14 cellular contexts compared by ENCODE assay signal in genomic region chr16:23552171-23552570, GRCh38. TPM values are rescaled to one million over a fixed set of nuclear protein-coding genes. Genes with fewer than 3 reads are reported as not detected.
DNase-seq lines count a peak whose midpoint lies in the region; ATAC-seq and TF ChIP-seq lines count a peak whose summit lies in the region.
"Had no signal": no experiment of that assay in that cellular context is flagged by ENCODE, and none has a peak within 500 bp of the region (broad histone marks: within the 10 kb centered on the region; RNA-seq: fewer than 3 reads in every experiment).

No MANE protein-coding gene starts in this region.

- no peak for TF ChIP-seq POLR2A in spleen (IDR thresholded peaks at IDR 0.05)

- no peaks in the 10 kb centered on the region for H3K9me3 ChIP-seq in HEK293 (ENCODE audit: control insufficient read depth, insufficient read depth, low read depth, low read length)
- H3K9me3 ChIP-seq in hepatocyte (ENCODE audit: low read depth), result no peaks in the 10 kb centered on the region
- no peaks in the 10 kb centered on the region for H3K9me3 ChIP-seq in spleen
- H3K9me3 ChIP-seq in naive thymus-derived CD4-positive, alpha-beta T cell (ENCODE audit: control insufficient read depth in 2 of 3, low read length in 3 of 3), result no peaks in the 10 kb centered on the region
- H3K9me3 ChIP-seq: BE2C, Caco-2, HAP-1 had no signal

- TF ChIP-seq CTCF in HEK293 (tag by site-specific recombination; IDR thresholded peaks at IDR 0.05) (no peak), hepatocyte (IDR thresholded peaks at IDR 0.05; ENCODE audit: poor library complexity) (no peak), spleen (IDR thresholded peaks at IDR 0.05 in 8 of 11, conservative IDR thresholded peaks at IDR 0.05 in 3 of 11) (no peak)

- no peak overlapping the region for H3K4me3 Mint-ChIP-seq in naive thymus-derived CD4-positive, alpha-beta T cell
- H3K4me3 Mint-ChIP-seq: CD4-positive, CD25-positive, alpha-beta regulatory T cell had no signal

- no peaks in the 10 kb centered on the region for H3K27me3 Mint-ChIP-seq in naive thymus-derived CD4-positive, alpha-beta T cell
- H3K27me3 Mint-ChIP-seq: CD4-positive, CD25-positive, alpha-beta regulatory T cell had no signal

- H3K79me2 ChIP-seq in hepatocyte, result peaks cover 10% of the 10 kb centered on the region

- H3K4me3 ChIP-seq in HEK293 (ENCODE audit: low read depth, low read length) (no peak overlapping the region), hepatocyte (no peak overlapping the region), spleen (no peak overlapping the region)
- no peak overlapping the region for H3K4me3 ChIP-seq in naive thymus-derived CD4-positive, alpha-beta T cell (ENCODE audit: low read length)
- H3K4me3 ChIP-seq: GM23248, HAP-1 had no signal

- H3K36me3 Mint-ChIP-seq in naive thymus-derived CD4-positive, alpha-beta T cell, result peaks cover 0 to 27% (median 11%) of the 10 kb centered on the region in 5 donors

- intact Hi-C loops in spleen (cut with DNase I; ENCODE audit: low total_unique reads), result loop anchor here (10.0 kb wide), 1 partner anchor 47 kb away; no protein-coding TSS in a partner anchor
- intact Hi-C loops in naive thymus-derived CD4-positive, alpha-beta T cell (cut with micrococcal nuclease), result no loop called here

- POLR2A ChIA-PET in HEK293 (lab: Yijun Ruan, JAX), result interaction anchor here (0.5 kb wide), 1 partner anchor 21 kb away, joined by 4 read pairs; no protein-coding TSS in a partner anchor
- POLR2A ChIA-PET in naive thymus-derived CD4-positive, alpha-beta T cell (lab: Charles Lee), result interaction anchor here (0.6 kb wide), 1 partner anchor 38 kb away, joined by 3 read pairs; no protein-coding TSS in a partner anchor

- no peak overlapping the region for H2AFZ ChIP-seq in hepatocyte
- H2AFZ ChIP-seq: GM23248 had no signal

- peak; percentile 23 for DNase-seq in amniotic epithelial cell (ENCODE audit: low read depth)
- peak; percentile 24 for DNase-seq in hepatocyte (ENCODE audit: low spot score)
- DNase-seq in spleen, result peak; percentile 37
- no peak for DNase-seq in naive thymus-derived CD4-positive, alpha-beta T cell
- no peak for DNase-seq in stimulated activated naive CD4-positive, alpha-beta T cell treated with Interleukin-2 at 50 U/mL for 16 hours (lab: John Stamatoyannopoulos, UW)
- DNase-seq: ACHN; BE2C; C1 segment of cervical spinal cord; Caco-2; CD4-positive, CD25-positive, alpha-beta regulatory T cell; GDM1; GM23248 had no signal

- H3K36me3 ChIP-seq in HEK293 (ENCODE audit: control insufficient read depth in 2 of 2, insufficient read depth in 1 of 2, low read length in 2 of 2) (peaks cover 25 to 48% of the 10 kb centered on the region in 2 experiments; a peak in 2 of 3 replicates), hepatocyte (replicated peaks; ENCODE audit: insufficient read depth, low read depth) (no peaks in the 10 kb centered on the region), spleen (peaks cover 3 to 65% (median 57%) of the 10 kb centered on the region in 6 donors)
- peaks cover 4 to 56% (median 12%) of the 10 kb centered on the region in 3 experiments for H3K36me3 ChIP-seq in naive thymus-derived CD4-positive, alpha-beta T cell (ENCODE audit: control insufficient read depth in 2 of 3, insufficient read depth in 3 of 3, low read length in 3 of 3)

- H3K4me1 ChIP-seq in HEK293 (ENCODE audit: control insufficient read depth, insufficient read depth, low read length), result no peaks in the 10 kb centered on the region
- peaks cover 7% of the 10 kb centered on the region for H3K4me1 ChIP-seq in hepatocyte (ENCODE audit: insufficient read depth)
- H3K4me1 ChIP-seq in spleen, result peaks cover 6 to 22% (median 14%) of the 10 kb centered on the region in 6 donors
- H3K4me1 ChIP-seq in naive thymus-derived CD4-positive, alpha-beta T cell (ENCODE audit: control insufficient read depth in 2 of 2, insufficient read depth in 2 of 2, low read length in 2 of 2), result peaks cover 8 to 10% of the 10 kb centered on the region in 2 donors
- H3K4me1 ChIP-seq: BE2C had no signal

- H4K20me1 ChIP-seq in hepatocyte (ENCODE audit: insufficient read depth, poor library complexity, severe bottlenecking), result no peaks in the 10 kb centered on the region

- no peaks in the 10 kb centered on the region for H3K27me3 ChIP-seq in hepatocyte
- no peaks in the 10 kb centered on the region for H3K27me3 ChIP-seq in spleen (replicated peaks in 1 of 7)
- H3K27me3 ChIP-seq in naive thymus-derived CD4-positive, alpha-beta T cell (ENCODE audit: control insufficient read depth in 2 of 2, insufficient read depth in 2 of 2, low read length in 2 of 2), result no peaks in the 10 kb centered on the region
- H3K27me3 ChIP-seq: BE2C had no signal

- CTCF ChIA-PET in HEK293 (lab: Yijun Ruan, JAX), result interaction anchor here (0.6 kb wide), 2 partner anchors 13 to 629 kb away, joined by 3 to 4 read pairs; no protein-coding TSS in a partner anchor
- CTCF ChIA-PET in naive thymus-derived CD4-positive, alpha-beta T cell (lab: Charles Lee), result no interaction called here

- H3K4me1 Mint-ChIP-seq in naive thymus-derived CD4-positive, alpha-beta T cell, result peaks cover 7 to 19% (median 13%) of the 10 kb centered on the region in 7 donors

- H3K4me2 ChIP-seq in hepatocyte, result no peak overlapping the region

- ATAC-seq in naive thymus-derived CD4-positive, alpha-beta T cell, result no peak

- WGBS in hepatocyte (ENCODE audit: low lambda C conversion rate, missing lambda C conversion rate), result 55% methylated on average over 6 of the region's 6 CpGs
- 76 to 87% (median 80%) methylated on average over 6 of the region's 6 CpGs for WGBS in spleen, 5 donors

- H3K27ac ChIP-seq in HEK293 (ENCODE audit: extremely low read depth, low read depth, low read length) (no peak overlapping the region), hepatocyte (peak overlapping the region; percentile 16), spleen (no peak overlapping the region)
- H3K27ac ChIP-seq in naive thymus-derived CD4-positive, alpha-beta T cell (ENCODE audit: low read depth, low read length), result no peak overlapping the region
- H3K27ac ChIP-seq: GM23248 had no signal

- H3K9me3 Mint-ChIP-seq in naive thymus-derived CD4-positive, alpha-beta T cell, result peaks cover 0 to 2% (median 0%) of the 10 kb centered on the region in 11 donors
- H3K9me3 Mint-ChIP-seq: CD4-positive, CD25-positive, alpha-beta regulatory T cell had no signal

- H3K9me2 ChIP-seq in hepatocyte (replicated peaks; ENCODE audit: insufficient read depth), result no peaks in the 10 kb centered on the region

- H3K27ac Mint-ChIP-seq in naive thymus-derived CD4-positive, alpha-beta T cell, result no peak overlapping the region
- H3K27ac Mint-ChIP-seq: CD4-positive, CD25-positive, alpha-beta regulatory T cell had no signal

TF ChIP-seq in HEK293, 187 proteins besides CTCF, POLR2A, EP300 and RAD21:
- TF ChIP-seq ZNF548 (tag by site-specific recombination; IDR thresholded peaks at IDR 0.05), result no peak
- TF ChIP-seq ZIC2 (tag by site-specific recombination; IDR thresholded peaks at IDR 0.05), result peak; percentile 86
- no peak for TF ChIP-seq ZNF792 (tag by site-specific recombination; IDR thresholded peaks at IDR 0.05)
- TF ChIP-seq ZNF768 (tag by site-specific recombination; IDR thresholded peaks at IDR 0.05), result no peak
- TF ChIP-seq GLIS1 (tag by site-specific recombination; IDR thresholded peaks at IDR 0.05), result peak; percentile 59

RNA-seq across cellular contexts. Expression of gene EARS2, which starts 5.0 kb away (rescaled TPM):
- total RNA-seq in hepatocyte (19.0 and 26.5 TPM in 2 replicates), spleen (10 to 100 TPM; 10.7 to 21.8 (median 19.3) TPM)
- polyA plus RNA-seq in hepatocyte (23.1 and 25.2 TPM in 2 replicates), spleen (10 to 100 TPM in 1 of 3 donors, 1 to 10 TPM in 2; 9.8 to 10.0 (median 9.9) TPM)
- 10 to 100 TPM; 10.6 to 19.2 (median 15.1) TPM for total RNA-seq in naive thymus-derived CD4-positive, alpha-beta T cell
- polyA plus RNA-seq in naive thymus-derived CD4-positive, alpha-beta T cell, result 10 to 100 TPM; 14.0 to 15.7 TPM

RNA-seq across cellular contexts. Expression of gene UBFD1, which starts 5.4 kb away (rescaled TPM):
- total RNA-seq in hepatocyte, result 107 TPM in 2 replicates
- polyA plus RNA-seq in hepatocyte, result 44.5 and 48.6 TPM in 2 replicates
- 10 to 100 TPM; 39.0 to 63.7 (median 43.4) TPM for total RNA-seq in spleen
- 1 to 10 TPM; 4.2 to 9.1 (median 6.5) TPM for polyA plus RNA-seq in spleen
- 10 to 100 TPM; 43.4 to 54.4 (median 51.0) TPM for total RNA-seq in naive thymus-derived CD4-positive, alpha-beta T cell
- 10 to 100 TPM in 1 of 2 donors, 1 to 10 TPM in 1; 8.3 to 16.7 TPM for polyA plus RNA-seq in naive thymus-derived CD4-positive, alpha-beta T cell

RNA-seq across cellular contexts. Expression of gene GGA2, which starts 41.9 kb away (rescaled TPM):
- total RNA-seq in hepatocyte (42.4 and 56.4 TPM in 2 replicates), spleen (100 to 1,000 TPM; 131 to 179 (median 152) TPM)
- polyA plus RNA-seq in hepatocyte (73.1 and 76.6 TPM in 2 replicates), spleen (10 to 100 TPM; 49.4 to 57.2 (median 56.6) TPM)
- total RNA-seq in naive thymus-derived CD4-positive, alpha-beta T cell, result 100 to 1,000 TPM in 4 of 5 experiments, 10 to 100 TPM in 1; 99.3 to 138 (median 104) TPM
- polyA plus RNA-seq in naive thymus-derived CD4-positive, alpha-beta T cell, result 10 to 100 TPM; 41.7 to 44.6 TPM

RNA-seq across cellular contexts. Expression of gene NDUFAB1, which starts 43.9 kb away (rescaled TPM):
- total RNA-seq in hepatocyte (119 and 135 TPM in 2 replicates), spleen (10 to 100 TPM; 40.1 to 91.0 (median 49.0) TPM)
- polyA plus RNA-seq in hepatocyte (218 and 243 TPM in 2 replicates), spleen (100 to 1,000 TPM in 1 of 3 donors, 10 to 100 TPM in 2; 71.7 to 140 (median 98.1) TPM)
- total RNA-seq in naive thymus-derived CD4-positive, alpha-beta T cell, result 10 to 100 TPM; 24.2 to 85.3 (median 38.2) TPM
- 100 to 1,000 TPM; 167 to 209 TPM for polyA plus RNA-seq in naive thymus-derived CD4-positive, alpha-beta T cell

Comparison
In these comparisons a context has a peak if more than half of its experiments do, and no peak if none do; other contexts are left out.
1. DNase-seq: peak in amniotic epithelial cell (single experiment), hepatocyte (single experiment) and spleen (single experiment); none in naive thymus-derived CD4-positive, alpha-beta T cell (0 of 9) and stimulated activated naive CD4-positive, alpha-beta T cell treated with Interleukin-2 at 50 U/mL for 16 hours (single experiment).